In the genomic region with DNA sequence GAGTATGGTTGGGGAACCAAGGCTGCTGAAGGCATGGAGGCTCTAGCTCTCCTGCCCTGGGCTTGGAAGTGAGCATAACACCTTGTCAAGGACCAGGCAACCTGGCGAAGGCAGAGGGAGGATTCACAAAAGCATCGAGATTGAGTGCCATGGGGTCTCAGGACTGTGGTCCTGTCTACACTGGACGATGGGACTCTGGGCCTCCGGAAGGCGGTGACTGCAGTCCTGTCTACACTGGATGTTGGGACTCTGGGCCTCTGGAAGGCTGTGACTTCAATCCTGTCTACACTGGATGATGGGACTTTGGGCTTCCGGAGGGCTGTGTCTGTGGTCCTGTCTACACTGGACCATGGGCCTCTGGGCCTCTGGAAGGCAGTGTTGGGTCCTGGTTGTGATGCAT, we compare ENCODE assay signal across 25 cellular contexts.
"Had no signal": no experiment of that assay in that cellular context is flagged by ENCODE, and none has a peak within 500 bp of the region (broad histone marks: within the 10 kb centered on the region; RNA-seq: fewer than 3 reads in every experiment).

No MANE protein-coding gene starts in this region.

- ATAC-seq: activated CD8-positive, alpha-beta memory T cell treated with anti-CD3 and anti-CD28 coated beads, Interleukin-2, amount 10 ng/mL, durations not matched to agents 7 days and 5 days; activated naive CD8-positive, alpha-beta T cell treated with anti-CD3 and anti-CD28 coated beads, Interleukin-2, amount 50 U/mL, for 24 hours; activated T-cell treated with anti-CD3 and anti-CD28 coated beads, Interleukin-2, amount 50 U/mL, for 72 hours; activated T-helper 17 cell treated with anti-CD3 and anti-CD28 coated beads, Interleukin-2, amount 50 U/mL, for 72 hours; Panc1 had no signal

- H3K9me3 Mint-ChIP-seq: activated CD4-positive, alpha-beta memory T cell treated with anti-CD3 and anti-CD28 coated beads, Interleukin-2, amount 10 ng/mL, durations not matched to agents 7 days and 5 days; activated naive CD4-positive, alpha-beta T cell treated with anti-CD3 and anti-CD28 coated beads, Interleukin-2, amount 10 ng/mL, durations not matched to agents 7 days and 5 days; activated naive CD8-positive, alpha-beta T cell treated with anti-CD3 and anti-CD28 coated beads, Interleukin-2, amount 50 U/mL, for 24 hours; activated T-cell treated with anti-CD3 and anti-CD28 coated beads, Interleukin-2, amount 50 U/mL, for 72 hours; activated T-helper 17 cell treated with anti-CD3 and anti-CD28 coated beads, Interleukin-2, amount 50 U/mL, for 72 hours; central memory CD8-positive, alpha-beta T cell had no signal

- H3K36me3 Mint-ChIP-seq: activated CD8-positive, alpha-beta memory T cell treated with anti-CD3 and anti-CD28 coated beads, Interleukin-2, amount 10 ng/mL, durations not matched to agents 7 days and 5 days; activated naive CD4-positive, alpha-beta T cell treated with anti-CD3 and anti-CD28 coated beads, Interleukin-2, amount 10 ng/mL, durations not matched to agents 7 days and 5 days; brain had no signal

- H3K4me1 Mint-ChIP-seq: activated CD4-positive, alpha-beta memory T cell treated with anti-CD3 and anti-CD28 coated beads, Interleukin-2, amount 10 ng/mL, durations not matched to agents 7 days and 5 days; activated CD8-positive, alpha-beta memory T cell treated with anti-CD3 and anti-CD28 coated beads, Interleukin-2, amount 10 ng/mL, durations not matched to agents 7 days and 5 days; activated naive CD8-positive, alpha-beta T cell treated with anti-CD3 and anti-CD28 coated beads, Interleukin-2, amount 50 U/mL, for 24 hours; activated T-helper 17 cell treated with anti-CD3 and anti-CD28 coated beads, Interleukin-2, amount 50 U/mL, for 72 hours; central memory CD8-positive, alpha-beta T cell had no signal

- H3K4me3 Mint-ChIP-seq: activated CD4-positive, alpha-beta memory T cell treated with anti-CD3 and anti-CD28 coated beads, Interleukin-2, amount 10 ng/mL, durations not matched to agents 7 days and 5 days; activated CD8-positive, alpha-beta memory T cell treated with anti-CD3 and anti-CD28 coated beads, Interleukin-2, amount 10 ng/mL, durations not matched to agents 7 days and 5 days; activated naive CD4-positive, alpha-beta T cell treated with anti-CD3 and anti-CD28 coated beads, Interleukin-2, amount 10 ng/mL, durations not matched to agents 7 days and 5 days; activated naive CD8-positive, alpha-beta T cell; activated naive CD8-positive, alpha-beta T cell treated with anti-CD3 and anti-CD28 coated beads, Interleukin-2, amount 50 U/mL, for 24 hours; activated T-cell treated with anti-CD3 and anti-CD28 coated beads, Interleukin-2, amount 50 U/mL, for 72 hours; activated T-helper 17 cell treated with anti-CD3 and anti-CD28 coated beads, Interleukin-2, amount 50 U/mL, for 72 hours; brain; central memory CD8-positive, alpha-beta T cell had no signal

- DNase-seq: activated CD4-positive, alpha-beta memory T cell treated with anti-CD3 and anti-CD28 coated beads, Interleukin-2, amount 10 ng/mL, durations not matched to agents 7 days and 5 days; activated CD4-positive, alpha-beta T cell treated with anti-CD3 and anti-CD28 coated beads for 1 hour; activated CD4-positive, alpha-beta T cell treated with anti-CD3 and anti-CD28 coated beads for 48 hours; activated CD4-positive, CD25-positive, alpha-beta regulatory T cell; activated CD8-positive, alpha-beta memory T cell treated with anti-CD3 and anti-CD28 coated beads for 24 hours; activated CD8-positive, alpha-beta memory T cell treated with anti-CD3 and anti-CD28 coated beads, Interleukin-2, amount 10 ng/mL, durations not matched to agents 7 days and 5 days; activated CD8-positive, alpha-beta memory T cell treated with anti-CD3 and anti-CD28 coated beads, Interleukin-2, amount 50 U/mL, for 48 hours; activated naive CD4-positive, alpha-beta T cell treated with anti-CD3 and anti-CD28 coated beads, Interleukin-2, amount 10 ng/mL, durations not matched to agents 7 days and 5 days; activated naive CD8-positive, alpha-beta T cell treated with anti-CD3 and anti-CD28 coated beads, Interleukin-2, amount 50 U/mL, for 24 hours; activated T-cell treated with anti-CD3 and anti-CD28 coated beads, Interleukin-2, amount 50 U/mL, for 72 hours; anterior cingulate cortex; Kasumi-1; MG63; NCI-H1048; NCI-H1694 treated with DMSO at 0.1 percent for 48 hours; NCI-H524 treated with DMSO at 0.1 percent for 48 hours; SHP77; SJCRH30; T1000; WERI-Rb-1 had no signal

- H3K27ac Mint-ChIP-seq: activated CD4-positive, alpha-beta memory T cell treated with anti-CD3 and anti-CD28 coated beads, Interleukin-2, amount 10 ng/mL, durations not matched to agents 7 days and 5 days; activated CD8-positive, alpha-beta memory T cell treated with anti-CD3 and anti-CD28 coated beads, Interleukin-2, amount 10 ng/mL, durations not matched to agents 7 days and 5 days; activated naive CD4-positive, alpha-beta T cell treated with anti-CD3 and anti-CD28 coated beads, Interleukin-2, amount 10 ng/mL, durations not matched to agents 7 days and 5 days; activated naive CD8-positive, alpha-beta T cell; activated naive CD8-positive, alpha-beta T cell treated with anti-CD3 and anti-CD28 coated beads, Interleukin-2, amount 50 U/mL, for 24 hours; activated T-cell treated with anti-CD3 and anti-CD28 coated beads, Interleukin-2, amount 50 U/mL, for 72 hours; activated T-helper 17 cell treated with anti-CD3 and anti-CD28 coated beads, Interleukin-2, amount 50 U/mL, for 72 hours had no signal

- H3K27me3 Mint-ChIP-seq: activated CD4-positive, alpha-beta memory T cell treated with anti-CD3 and anti-CD28 coated beads, Interleukin-2, amount 10 ng/mL, durations not matched to agents 7 days and 5 days; activated CD8-positive, alpha-beta memory T cell treated with anti-CD3 and anti-CD28 coated beads, Interleukin-2, amount 10 ng/mL, durations not matched to agents 7 days and 5 days; activated naive CD4-positive, alpha-beta T cell treated with anti-CD3 and anti-CD28 coated beads, Interleukin-2, amount 10 ng/mL, durations not matched to agents 7 days and 5 days; activated naive CD8-positive, alpha-beta T cell treated with anti-CD3 and anti-CD28 coated beads, Interleukin-2, amount 50 U/mL, for 24 hours had no signal
